In the genomic region with DNA sequence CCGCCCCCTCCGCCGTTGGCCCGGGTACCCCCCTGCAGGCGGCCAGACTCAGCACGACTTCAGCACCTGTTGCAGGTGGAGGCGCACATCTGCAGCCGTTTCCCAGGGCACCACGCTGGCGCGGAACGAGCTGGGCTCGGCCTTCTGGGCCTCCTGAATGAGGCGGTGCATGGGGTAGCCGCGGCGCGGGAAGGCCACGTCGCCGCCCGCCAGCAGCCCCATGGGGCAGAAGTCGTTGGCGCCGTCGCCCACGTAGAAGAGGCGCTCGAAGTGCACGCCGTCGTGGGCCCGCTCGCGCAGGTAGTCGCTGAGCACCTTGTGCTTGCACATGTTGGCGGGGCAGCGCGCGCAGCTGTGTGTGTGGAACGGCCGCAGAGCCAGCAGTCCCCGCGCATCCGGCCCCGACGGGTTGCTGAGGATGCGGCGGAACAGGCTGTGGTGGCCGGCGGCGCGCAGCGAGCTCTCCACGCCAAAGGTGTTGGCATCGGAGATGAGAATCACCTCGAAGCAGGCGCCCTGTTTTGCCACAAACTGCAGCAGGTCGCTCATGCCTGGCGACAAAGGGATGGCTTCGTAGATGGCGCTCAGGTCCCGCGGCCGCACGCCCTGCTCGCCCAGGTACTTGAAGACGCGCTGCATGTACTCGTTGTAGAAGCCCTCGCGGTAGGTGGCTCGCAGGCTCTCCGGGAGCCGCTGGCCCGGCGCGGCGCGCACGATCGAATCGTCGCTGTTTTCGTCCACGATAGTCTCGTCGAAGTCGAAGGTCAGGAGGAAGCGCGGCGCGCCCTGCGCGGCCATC, we compare ENCODE assay signal across 9 cellular contexts. TPM values are rescaled to one million over a fixed set of nuclear protein-coding genes. Genes with fewer than 3 reads are reported as not detected.
DNase-seq lines count a peak whose midpoint lies in the region; ATAC-seq, FAIRE-seq and TF ChIP-seq lines count a peak whose summit lies in the region.
"Had no signal": no experiment of that assay in that cellular context is flagged by ENCODE, and none has a peak within 500 bp of the region (broad histone marks: within the 10 kb centered on the region; RNA-seq: fewer than 3 reads in every experiment).

No MANE protein-coding gene starts in this region.

- H3K9me3 Mint-ChIP-seq in CD8-positive, alpha-beta T cell: no peaks in the 10 kb centered on the region

- H3K27me3 Mint-ChIP-seq in CD8-positive, alpha-beta T cell (ENCODE audit: low read depth): no peaks in the 10 kb centered on the region

- peak; percentile 54 for ATAC-seq in CD8-positive, alpha-beta T cell
- ATAC-seq in GM19463 (IDR thresholded peaks at IDR 0.05; ENCODE audit: unreplicated experiment): no peak

- peak overlapping the region; percentile 22 for H3K27ac Mint-ChIP-seq in CD8-positive, alpha-beta T cell

- TF ChIP-seq POLR2A in testis (IDR thresholded peaks at IDR 0.05) (no peak), H54 (IDR thresholded peaks at IDR 0.05; ENCODE audit: low read depth, low read length) (no peak)

- POLR2A ChIA-PET in CD8-positive, alpha-beta T cell (lab: Charles Lee): interaction anchor here (0.8 to 9.5 kb wide), 7 partner anchors 9 to 72 kb away, joined by 3 to 73 read pairs (median 4); no protein-coding TSS in a partner anchor

- H3K4me1 Mint-ChIP-seq in CD8-positive, alpha-beta T cell (ENCODE audit: low read depth): peaks cover 42% of the 10 kb centered on the region

- peak in 6 of 7 experiments; percentile 35 to 79 (median 60) for DNase-seq in CD8-positive, alpha-beta T cell
- DNase-seq in NCI-H510A (lab: John Stamatoyannopoulos, UW) (peak; percentile 85), left kidney (ENCODE audit: low read depth, low spot score) (peak; percentile 64), testis (peak; percentile 29), NCI-H187 treated with DMSO at 0.1 percent for 48 hours (lab: John Stamatoyannopoulos, UW) (no peak), H54 (ENCODE audit: insufficient read length, low spot score) (no peak)
- peak; percentile 55 for DNase-seq in activated naive CD4-positive, alpha-beta T cell treated with anti-CD3 and anti-CD28 coated beads, Interleukin-2, amount 50 U/mL, for 16 hours

- FAIRE-seq in H54 (lab: Jason Lieb, UNC): no peak

- peak overlapping the region; percentile 76 for H3K4me3 Mint-ChIP-seq in CD8-positive, alpha-beta T cell

- no peaks in the 10 kb centered on the region for H3K9me3 ChIP-seq in CD8-positive, alpha-beta T cell (ENCODE audit: low read length)
- H3K9me3 ChIP-seq in testis: no peaks in the 10 kb centered on the region

- intact Hi-C loops in CD8-positive, alpha-beta T cell (cut with DNase I, micrococcal nuclease): loop anchor here in 1 of 2 experiments (1.0 kb wide), 1 partner anchor 15 kb away; no protein-coding TSS in a partner anchor
- intact Hi-C loops in testis (cut with DNase I; ENCODE audit: low total_unique reads): no loop called here

- peaks cover 46% of the 10 kb centered on the region for H3K4me1 ChIP-seq in CD8-positive, alpha-beta T cell (ENCODE audit: insufficient read depth, low read length)
- H3K4me1 ChIP-seq in testis: peaks cover 5% of the 10 kb centered on the region

- CTCF ChIA-PET in CD8-positive, alpha-beta T cell (lab: Charles Lee): interaction anchor here (1.1 to 10.6 kb wide), 7 partner anchors 9 to 67 kb away, joined by 3 to 355 read pairs (median 5); a partner anchor contains a TSS

- TF ChIP-seq CTCF in CD8-positive, alpha-beta T cell (IDR thresholded peaks at IDR 0.05): no peak
- TF ChIP-seq CTCF in testis (IDR thresholded peaks at IDR 0.05): no peak

- H3K36me3 Mint-ChIP-seq in CD8-positive, alpha-beta T cell: peaks cover 25% of the 10 kb centered on the region

- H3K27ac ChIP-seq in CD8-positive, alpha-beta T cell (ENCODE audit: low read depth, low read length): no peak overlapping the region
- H3K27ac ChIP-seq in testis: no peak overlapping the region

- H3K36me3 ChIP-seq in CD8-positive, alpha-beta T cell (ENCODE audit: insufficient read depth, low read length): peaks cover 17% of the 10 kb centered on the region
- no peaks in the 10 kb centered on the region for H3K36me3 ChIP-seq in testis (ENCODE audit: low read depth, missing control alignments)

- peak overlapping the region; percentile 42 for H3K4me3 ChIP-seq in CD8-positive, alpha-beta T cell (ENCODE audit: low read depth, low read length)
- H3K4me3 ChIP-seq in testis: peak overlapping the region; percentile 9 to 26

- 0 to 1% methylated on average over 6 to 49 of the region's 95 CpGs for WGBS in testis, 2 donors

- H3K27me3 ChIP-seq in CD8-positive, alpha-beta T cell (ENCODE audit: insufficient read depth, low read length): no peaks in the 10 kb centered on the region
- no peaks in the 10 kb centered on the region for H3K27me3 ChIP-seq in testis

RNA-seq across cellular contexts. Expression of a gene that starts 6.2 kb away (rescaled TPM):
- total RNA-seq in CD8-positive, alpha-beta T cell: not detected
- 100 to 1,000 TPM in 1 of 2 donors, 10 to 100 TPM in 1; 35.4 to 138 TPM for total RNA-seq in testis
- polyA plus RNA-seq in testis (ENCODE audit: insufficient read depth, low read depth, low replicate concordance): 99.5 TPM

RNA-seq across cellular contexts. Expression of a gene that starts 13.9 kb away (rescaled TPM):
- total RNA-seq in CD8-positive, alpha-beta T cell: 10 to 100 TPM; 12.8 to 13.6 TPM
- total RNA-seq in testis: 1 to 10 TPM in 1 of 2 donors, under 1 TPM in 1; 0.87 to 2.2 TPM
- polyA plus RNA-seq in testis (ENCODE audit: insufficient read depth, low read depth, low replicate concordance): 3.9 TPM
- total RNA-seq: renal cortical epithelial cell had no signal

RNA-seq across cellular contexts. Expression of a gene that starts 14.0 kb away (rescaled TPM):
- 1 to 10 TPM; 3.7 to 4.1 TPM for total RNA-seq in CD8-positive, alpha-beta T cell
- total RNA-seq in testis: under 1 TPM in 1 of 2 donors, not detected in 1; 0.68 TPM
- polyA plus RNA-seq in testis (ENCODE audit: insufficient read depth, low read depth, low replicate concordance): 2.2 TPM
- total RNA-seq: renal cortical epithelial cell had no signal

Comparison
In these comparisons a context has a peak if more than half of its experiments do, and no peak if none do; other contexts are left out.
1. DNase-seq: peak in CD8-positive, alpha-beta T cell (6 of 7), NCI-H510A (single experiment), activated naive CD4-positive, alpha-beta T cell treated with anti-CD3 and anti-CD28 coated beads, Interleukin-2, amount 50 U/mL, for 16 hours (single experiment), left kidney (single experiment) and testis (single experiment); none in NCI-H187 treated with DMSO at 0.1 percent for 48 hours (single experiment) and H54 (single experiment).
2. RNA of a gene that starts 6.2 kb away (total RNA-seq): 35.4 to 138 TPM in testis; not detected in CD8-positive, alpha-beta T cell; every median in the first group is over 10 times any median in the second.
3. RNA of a gene that starts 13.9 kb away (total RNA-seq): 12.8 to 13.6 TPM in CD8-positive, alpha-beta T cell; 0.87 to 2.2 TPM in testis; every median in the first group is over 4 times any median in the second.